In the genomic region with DNA sequence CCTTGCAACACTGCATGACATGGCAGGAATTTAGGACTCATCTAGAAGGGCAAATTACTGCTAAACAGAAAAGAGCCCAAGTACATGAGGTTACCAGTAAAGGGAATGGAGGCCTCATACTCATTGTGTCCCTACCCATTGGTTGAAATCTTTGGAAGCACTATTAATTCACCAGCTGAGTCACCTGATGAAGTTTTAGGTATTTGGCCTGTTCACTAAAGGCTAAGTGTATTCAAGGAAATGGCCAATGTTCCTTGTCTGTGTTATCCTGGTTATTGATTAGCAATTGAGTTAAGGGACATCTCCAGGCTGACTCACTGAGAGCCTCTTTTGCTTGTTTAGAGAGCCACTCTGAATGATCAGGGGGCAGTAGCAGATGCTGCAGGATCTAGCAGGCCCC, we compare ENCODE assay signal across 25 cellular contexts.
"Had no signal": no experiment of that assay in that cellular context is flagged by ENCODE, and none has a peak within 500 bp of the region (broad histone marks: within the 10 kb centered on the region; RNA-seq: fewer than 3 reads in every experiment).

No MANE protein-coding gene starts in this region.

- H3K27ac Mint-ChIP-seq: naive thymus-derived CD4-positive, alpha-beta T cell; natural killer cell; nephron; neural progenitor cell; stimulated activated effector memory CD8-positive, alpha-beta T cell treated with anti-CD3 and anti-CD28 coated beads, Interleukin-12 subunit alpha, Interleukin-12 subunit beta, amount 100 ng/mL, for 72 hours; stimulated activated naive B cell treated with anti-CD40 and anti-IgM and Interleukin-4, amounts not matched to agents 10 μg/mL and 1 μg/mL and 100 μg/mL, for 72 hours; stimulated activated naive CD8-positive, alpha-beta T cell treated with anti-CD3 and anti-CD28 coated beads, Interleukin-15, Interleukin-2, amounts not matched to agents 100 ng/mL and 50 ng/mL, for 24 hours had no signal

- H3K4me1 Mint-ChIP-seq: stimulated activated effector memory CD8-positive, alpha-beta T cell treated with anti-CD3 and anti-CD28 coated beads, Interleukin-12 subunit alpha, Interleukin-12 subunit beta, amount 100 ng/mL, for 72 hours; stimulated activated naive B cell treated with anti-CD40 and anti-IgM and Interleukin-4, amounts not matched to agents 10 μg/mL and 1 μg/mL and 100 μg/mL, for 72 hours had no signal

- H3K27me3 Mint-ChIP-seq: naive thymus-derived CD4-positive, alpha-beta T cell; stimulated activated naive CD8-positive, alpha-beta T cell treated with anti-CD3 and anti-CD28 coated beads, Interleukin-15, Interleukin-2, amounts not matched to agents 100 ng/mL and 50 ng/mL, for 24 hours had no signal

- H3K36me3 Mint-ChIP-seq: stimulated activated effector memory CD8-positive, alpha-beta T cell treated with anti-CD3 and anti-CD28 coated beads, Interleukin-12 subunit alpha, Interleukin-12 subunit beta, amount 100 ng/mL, for 72 hours had no signal

- DNase-seq: naive thymus-derived CD4-positive, alpha-beta T cell; natural killer cell; pancreas; right cardiac atrium; right lobe of liver; sigmoid colon; small intestine; stimulated activated CD4-positive, alpha-beta T cell treated with anti-CD3 and anti-CD28 coated beads, Interleukin-15, amount 100 ng/mL, for 24 hours; stimulated activated CD4-positive, alpha-beta T cell treated with anti-CD3 and anti-CD28 coated beads, Interleukin-2, amount 100 ng/mL, for 24 hours; stimulated activated CD4-positive, alpha-beta T cell treated with anti-CD3 and anti-CD28 coated beads, Interleukin-2, amount 100 ng/mL, for 48 hours; stimulated activated CD4-positive, alpha-beta T cell treated with anti-CD3 and anti-CD28 coated beads, Interleukin-4, amount 100 ng/mL, for 24 hours; stimulated activated naive B cell treated with anti-CD40 and anti-IgM and Interleukin-4, amounts not matched to agents 10 μg/mL and 1 μg/mL and 100 μg/mL, for 72 hours; stimulated activated naive CD4-positive, alpha-beta T cell treated with Interleukin-2 at 50 U/mL for 16 hours; stomach; thyroid gland; trophoblast cell; upper lobe of right lung; uterus had no signal

- ATAC-seq: naive thymus-derived CD4-positive, alpha-beta T cell; natural killer cell; pancreas; right cardiac atrium; right lobe of liver; stimulated activated effector memory CD8-positive, alpha-beta T cell treated with anti-CD3 and anti-CD28 coated beads, Interleukin-12 subunit alpha, Interleukin-12 subunit beta, amount 100 ng/mL, for 72 hours; stimulated activated naive B cell treated with anti-CD40 and anti-IgM and Interleukin-4, amounts not matched to agents 10 μg/mL and 1 μg/mL and 100 μg/mL, for 72 hours; upper lobe of right lung had no signal

- H3K4me3 Mint-ChIP-seq: naive thymus-derived CD4-positive, alpha-beta T cell; natural killer cell; nephron; neural progenitor cell; stimulated activated effector memory CD8-positive, alpha-beta T cell treated with anti-CD3 and anti-CD28 coated beads, Interleukin-12 subunit alpha, Interleukin-12 subunit beta, amount 100 ng/mL, for 72 hours; stimulated activated naive B cell treated with anti-CD40 and anti-IgM and Interleukin-4, amounts not matched to agents 10 μg/mL and 1 μg/mL and 100 μg/mL, for 72 hours; stimulated activated naive CD8-positive, alpha-beta T cell treated with anti-CD3 and anti-CD28 coated beads, Interleukin-15, Interleukin-2, amounts not matched to agents 100 ng/mL and 50 ng/mL, for 24 hours had no signal

- H3K4me3 ChIP-seq: neural progenitor cell, pancreas, prostate gland, right lobe of liver, sigmoid colon, stomach, thoracic aorta, thyroid gland, tibial nerve, upper lobe of right lung, uterus had no signal
